ENCODE assay signal across 8 cellular contexts in genomic region chr1:166884040-166884642, GRCh38. TPM values are rescaled to one million over a fixed set of nuclear protein-coding genes. Genes with fewer than 3 reads are reported as not detected.
DNase-seq lines count a peak whose midpoint lies in the region; ATAC-seq and TF ChIP-seq lines count a peak whose summit lies in the region.

No MANE protein-coding gene starts in this region.

- no peak overlapping the region for H3K18ac ChIP-seq in trophoblast cell (ENCODE audit: low read length)

- no peak overlapping the region for H3K4me3 Mint-ChIP-seq in activated naive CD4-positive, alpha-beta T cell treated with anti-CD3 and anti-CD28 coated beads, Interleukin-2, amount 10 ng/mL, durations not matched to agents 7 days and 5 days

- peaks cover 20% of the 10 kb centered on the region for H3K4me1 Mint-ChIP-seq in activated naive CD4-positive, alpha-beta T cell treated with anti-CD3 and anti-CD28 coated beads, Interleukin-2, amount 10 ng/mL, durations not matched to agents 7 days and 5 days

- BruUV-seq in PC-3 (replicated peaks; lab: Mats Ljungman, UMichigan): no TSS peak

- H2AK5ac ChIP-seq in trophoblast cell (ENCODE audit: low read length): no peak overlapping the region

- H3K79me2 ChIP-seq in trophoblast cell (ENCODE audit: control insufficient read depth, insufficient read depth, low read length, poor library complexity) (no peaks in the 10 kb centered on the region), PC-3 (ENCODE audit: low read length) (no peaks in the 10 kb centered on the region)

- H4K20me1 ChIP-seq in PC-3 (ENCODE audit: low read length): no peaks in the 10 kb centered on the region

- WGBS in heart left ventricle, 4 donors: 10 to 15% (median 13%) methylated on average over 19 to 44 of the region's 44 CpGs
- no CpG with 5 or more reads among the region's 44 CpGs for WGBS in trophoblast cell (ENCODE audit: extremely low coverage, insufficient coverage, insufficient read length)

- no peak overlapping the region for H3K14ac ChIP-seq in trophoblast cell (ENCODE audit: low read length)

- TF ChIP-seq POLR2A in heart left ventricle (IDR thresholded peaks at IDR 0.05): no peak

- H3K27ac Mint-ChIP-seq in activated naive CD4-positive, alpha-beta T cell treated with anti-CD3 and anti-CD28 coated beads, Interleukin-2, amount 10 ng/mL, durations not matched to agents 7 days and 5 days: no peak overlapping the region

- H4K12ac ChIP-seq in trophoblast cell (ENCODE audit: low read depth, low read length): no peak overlapping the region

- no peak overlapping the region for H2BK120ac ChIP-seq in trophoblast cell (ENCODE audit: insufficient read depth, low read length, poor library complexity)

- no peak overlapping the region for H3K23ac ChIP-seq in trophoblast cell (ENCODE audit: low read length)

- peak overlapping the region in 2 of 12 donors; percentile 7 to 14 for H3K4me3 ChIP-seq in heart left ventricle
- H3K4me3 ChIP-seq in trophoblast cell (ENCODE audit: low read depth, low read length): no peak overlapping the region
- no peak overlapping the region for H3K4me3 ChIP-seq in PC-3 (ENCODE audit: low read length)

- H3K36me3 ChIP-seq in heart left ventricle (no peaks in the 10 kb centered on the region), trophoblast cell (ENCODE audit: control insufficient read depth in 1 of 2, insufficient read depth in 2 of 2, low read length in 2 of 2) (no peaks in the 10 kb centered on the region), PC-3 (ENCODE audit: low read depth, low read length) (no peaks in the 10 kb centered on the region)

- TF ChIP-seq CTCF in GM12874 (IDR thresholded peaks at IDR 0.05; ENCODE audit: insufficient read depth, low read depth, low read length) (peak; percentile 74), heart left ventricle (IDR thresholded peaks at IDR 0.05) (peak; percentile 36 to 75 (median 63)), PC-3 (conservative IDR thresholded peaks at IDR 0.05; ENCODE audit: low read depth, low read length) (no peak)

- H2AFZ ChIP-seq in trophoblast cell (ENCODE audit: insufficient read depth, low read length, poor library complexity): no peak overlapping the region
- no peak overlapping the region for H2AFZ ChIP-seq in PC-3 (ENCODE audit: low read length)

- POLR2A ChIA-PET in PC-3 (lab: Charles Lee; ENCODE audit: unreplicated experiment): no interaction called here

- no peaks in the 10 kb centered on the region for H3K9me2 ChIP-seq in PC-3 (replicated peaks; ENCODE audit: low read length)

- no peak overlapping the region for H4K91ac ChIP-seq in trophoblast cell (ENCODE audit: low read depth, low read length)

- H3K4me1 ChIP-seq in heart left ventricle (peaks cover 0 to 7% (median 0%) of the 10 kb centered on the region in 12 donors), trophoblast cell (ENCODE audit: control insufficient read depth in 1 of 2, insufficient read depth in 2 of 2, low read length in 2 of 2) (peaks cover 0 to 5% of the 10 kb centered on the region in 2 experiments), PC-3 (ENCODE audit: insufficient read depth, low read length) (no peaks in the 10 kb centered on the region)

- no peak overlapping the region for H3K4ac ChIP-seq in trophoblast cell (ENCODE audit: low read depth, low read length)

- H3K27me3 ChIP-seq in heart left ventricle (peaks cover 5 to 29% (median 13%) of the 10 kb centered on the region in 9 donors), trophoblast cell (ENCODE audit: insufficient read depth, low read length) (peaks cover 5% of the 10 kb centered on the region), PC-3 (ENCODE audit: low read length) (no peaks in the 10 kb centered on the region)

- no peaks in the 10 kb centered on the region for H3F3A ChIP-seq in PC-3 (ENCODE audit: low read length, unreplicated experiment)

- no peak overlapping the region for H2BK5ac ChIP-seq in trophoblast cell (ENCODE audit: low read depth, low read length, poor library complexity)

- peaks cover 39% of the 10 kb centered on the region for H3K27me3 Mint-ChIP-seq in activated naive CD4-positive, alpha-beta T cell treated with anti-CD3 and anti-CD28 coated beads, Interleukin-2, amount 10 ng/mL, durations not matched to agents 7 days and 5 days

- no peaks in the 10 kb centered on the region for H3K79me1 ChIP-seq in trophoblast cell (ENCODE audit: low read length)

- no peaks in the 10 kb centered on the region for H3K9me3 ChIP-seq in heart left ventricle
- H3K9me3 ChIP-seq in trophoblast cell (ENCODE audit: insufficient read depth, low read depth, low read length): no peaks in the 10 kb centered on the region
- no peaks in the 10 kb centered on the region for H3K9me3 ChIP-seq in PC-3 (ENCODE audit: low read length)

- no peak overlapping the region for H3K27ac ChIP-seq in heart left ventricle
- no peak overlapping the region for H3K27ac ChIP-seq in trophoblast cell (ENCODE audit: low read depth, low read length)
- H3K27ac ChIP-seq in PC-3 (ENCODE audit: low read length): no peak overlapping the region

- H3K36me3 Mint-ChIP-seq in activated naive CD4-positive, alpha-beta T cell treated with anti-CD3 and anti-CD28 coated beads, Interleukin-2, amount 10 ng/mL, durations not matched to agents 7 days and 5 days: no peaks in the 10 kb centered on the region

- intact Hi-C loops in heart left ventricle (cut with DNase I) (loop anchor here in 6 of 10 donors (1.0 to 5.0 kb wide), 4 partner anchors 27 to 175 kb away; no protein-coding TSS in a partner anchor), PC-3 (cut with micrococcal nuclease) (no loop called here)

- CTCF ChIA-PET in activated naive CD4-positive, alpha-beta T cell treated with anti-CD3 and anti-CD28 coated beads, Interleukin-2, amount 10 ng/mL, durations not matched to agents 7 days and 5 days (lab: Charles Lee): interaction anchor here (0.7 to 9.8 kb wide), 7 partner anchors 22 to 185 kb away, joined by 3 to 146 read pairs (median 3); no protein-coding TSS in a partner anchor
- CTCF ChIA-PET in PC-3 (lab: Charles Lee): no interaction called here

- DNase-seq in NCI-H1092 treated with DMSO at 0.1 percent for 48 hours (lab: John Stamatoyannopoulos, UW): peak; percentile 46
- peak; percentile 59 for DNase-seq in activated naive CD4-positive, alpha-beta T cell treated with anti-CD3 and anti-CD28 coated beads, Interleukin-2, amount 10 ng/mL, durations not matched to agents 7 days and 5 days
- peak; percentile 29 to 73 (median 41) for DNase-seq in heart left ventricle
- DNase-seq in trophoblast cell: peak; percentile 33 to 69
- no peak for DNase-seq in SIG-M5 (lab: John Stamatoyannopoulos, UW)
- DNase-seq in PC-3: no peak

- H2BK12ac ChIP-seq in trophoblast cell (ENCODE audit: low read length): no peak overlapping the region

- H3K4me2 ChIP-seq in trophoblast cell (ENCODE audit: low read length) (peak overlapping the region; percentile 35), PC-3 (ENCODE audit: low read length) (no peak overlapping the region)

- H3K9me3 Mint-ChIP-seq in activated naive CD4-positive, alpha-beta T cell treated with anti-CD3 and anti-CD28 coated beads, Interleukin-2, amount 10 ng/mL, durations not matched to agents 7 days and 5 days: no peaks in the 10 kb centered on the region

- no peak overlapping the region for H4K8ac ChIP-seq in trophoblast cell (ENCODE audit: low read depth, low read length)

- ATAC-seq in heart left ventricle (peak; percentile 69 to 92 (median 90)), GM19035 (IDR thresholded peaks at IDR 0.05; ENCODE audit: unreplicated experiment) (no peak), PC-3 (no peak)

- H3K9ac ChIP-seq in trophoblast cell (ENCODE audit: low read length): no peak overlapping the region
- H3K9ac ChIP-seq in PC-3 (ENCODE audit: low read length): no peak overlapping the region

RNA-seq across cellular contexts. Expression of gene TADA1, which starts 8.1 kb away (rescaled TPM):
- total RNA-seq in heart left ventricle (10 to 100 TPM in 3 of 9 donors, 1 to 10 TPM in 6; 7.2 to 10.8 (median 9.3) TPM), PC-3 (2014; rRNA removed) (12.4 and 15.3 TPM in 2 replicates)
- polyA plus RNA-seq in heart left ventricle: 1 to 10 TPM; 5.6 to 9.4 TPM
- 10.9 and 11.5 TPM in 2 replicates for polyA plus RNA-seq in trophoblast cell (2013)

RNA-seq across cellular contexts. Expression of gene POGK, which starts 44.9 kb away (rescaled TPM):
- total RNA-seq in heart left ventricle (10 to 100 TPM; 12.1 to 20.8 (median 16.6) TPM), PC-3 (2014; rRNA removed) (38.3 and 44.2 TPM in 2 replicates)
- polyA plus RNA-seq in heart left ventricle: 1 to 10 TPM; 6.0 to 9.9 TPM
- polyA plus RNA-seq in trophoblast cell (2013): 18.7 and 19.8 TPM in 2 replicates

Comparison
In these comparisons a context has a peak if more than half of its experiments do, and no peak if none do; other contexts are left out.
1. DNase-seq: peak in NCI-H1092 treated with DMSO at 0.1 percent for 48 hours (single experiment), activated naive CD4-positive, alpha-beta T cell treated with anti-CD3 and anti-CD28 coated beads, Interleukin-2, amount 10 ng/mL, durations not matched to agents 7 days and 5 days (single experiment), heart left ventricle (5 of 5) and trophoblast cell (2 of 2); none in SIG-M5 (single experiment) and PC-3 (single experiment).
2. ATAC-seq: peak in heart left ventricle (4 of 4); none in GM19035 (single experiment) and PC-3 (single experiment).